ENCODE assay signal across 8 cellular contexts in the genomic region with DNA sequence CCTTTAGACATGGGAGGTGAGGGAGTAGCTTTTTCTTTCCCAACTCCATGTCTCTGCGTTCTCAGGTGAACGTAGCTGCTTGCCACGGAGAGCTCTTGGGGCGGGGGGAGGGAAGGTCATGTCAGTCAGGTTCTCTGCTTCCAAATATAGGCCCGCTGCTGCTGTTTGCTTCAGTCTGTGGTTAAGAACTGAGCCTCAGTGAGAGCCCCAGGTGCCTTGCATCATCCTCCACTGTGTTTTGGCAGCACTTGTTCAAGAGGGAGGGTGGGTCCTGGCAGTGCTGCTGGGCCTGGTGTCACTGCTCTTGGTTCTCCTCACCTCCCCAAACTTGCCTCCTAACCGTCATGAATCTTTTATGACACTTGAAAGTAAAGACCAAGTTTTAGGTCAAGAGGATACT. TPM values are rescaled to one million over a fixed set of nuclear protein-coding genes. Genes with fewer than 3 reads are reported as not detected.
A peak's percentile ranks its signal among the peaks of the same experiment; 100 is the strongest.
DNase-seq lines count a peak whose midpoint lies in the region; ATAC-seq lines count a peak whose summit lies in the region.

No MANE protein-coding gene starts in this region.

- peaks cover 42% of the 10 kb centered on the region for H3K4me1 Mint-ChIP-seq in activated CD4-positive, alpha-beta T cell treated with anti-CD3 and anti-CD28 coated beads, Interleukin-2, amount 10 ng/mL, durations not matched to agents 24 days and 14 days

- no peaks in the 10 kb centered on the region for H3K9me3 Mint-ChIP-seq in activated CD4-positive, alpha-beta T cell treated with anti-CD3 and anti-CD28 coated beads, Interleukin-2, amount 10 ng/mL, durations not matched to agents 24 days and 14 days

- DNase-seq in activated CD4-positive, alpha-beta T cell treated with anti-CD3 and anti-CD28 coated beads, Interleukin-2, amount 10 ng/mL, durations not matched to agents 24 days and 14 days: peak; percentile 90
- peak; percentile 34 for DNase-seq in stimulated activated CD4-positive, alpha-beta T cell treated with anti-CD3 and anti-CD28 coated beads, Interleukin-12 subunit alpha, Interleukin-12 subunit beta, amount 100 ng/mL, for 4 hours
- DNase-seq in LoVo (ENCODE audit: low spot score): no peak
- DNase-seq in kidney glomerular epithelial cell (lab: John Stamatoyannopoulos, UW): no peak
- DNase-seq in COLO829 (ENCODE audit: low spot score): no peak
- DNase-seq in ureter (ENCODE audit: low spot score): no peak

- no peaks in the 10 kb centered on the region for H3K27me3 Mint-ChIP-seq in activated CD4-positive, alpha-beta T cell treated with anti-CD3 and anti-CD28 coated beads, Interleukin-2, amount 10 ng/mL, durations not matched to agents 24 days and 14 days

- H3K4me3 Mint-ChIP-seq in activated CD4-positive, alpha-beta T cell treated with anti-CD3 and anti-CD28 coated beads, Interleukin-2, amount 10 ng/mL, durations not matched to agents 24 days and 14 days: peak overlapping the region; percentile 69

- H3K27ac Mint-ChIP-seq in activated CD4-positive, alpha-beta T cell treated with anti-CD3 and anti-CD28 coated beads, Interleukin-2, amount 10 ng/mL, durations not matched to agents 24 days and 14 days: peak overlapping the region; percentile 96

- H3K36me3 Mint-ChIP-seq in activated CD4-positive, alpha-beta T cell treated with anti-CD3 and anti-CD28 coated beads, Interleukin-2, amount 10 ng/mL, durations not matched to agents 24 days and 14 days (ENCODE audit: low read depth): peaks cover 23% of the 10 kb centered on the region

- intact Hi-C loops in activated CD4-positive, alpha-beta T cell treated with anti-CD3 and anti-CD28 coated beads, Interleukin-2, amount 10 ng/mL, durations not matched to agents 24 days and 14 days (cut with micrococcal nuclease): no loop called here

- ATAC-seq in GM18909 (IDR thresholded peaks at IDR 0.05; ENCODE audit: poor library complexity, unreplicated experiment) (peak; percentile 95), HG03060 (IDR thresholded peaks at IDR 0.05; ENCODE audit: low read depth, unreplicated experiment) (peak; percentile 89)

RNA-seq across cellular contexts. Expression of gene HADH, which starts 46.6 kb away (rescaled TPM):
- total RNA-seq in activated CD4-positive, alpha-beta T cell treated with anti-CD3 and anti-CD28 coated beads, Interleukin-2, amount 10 ng/mL, durations not matched to agents 24 days and 14 days: 37.2 and 41.4 TPM in 2 replicates
- total RNA-seq in ureter: 62.7 TPM

Comparison
In these comparisons a context has a peak if more than half of its experiments do, and no peak if none do; other contexts are left out.
1. DNase-seq: peak in activated CD4-positive, alpha-beta T cell treated with anti-CD3 and anti-CD28 coated beads, Interleukin-2, amount 10 ng/mL, durations not matched to agents 24 days and 14 days (single experiment) and stimulated activated CD4-positive, alpha-beta T cell treated with anti-CD3 and anti-CD28 coated beads, Interleukin-12 subunit alpha, Interleukin-12 subunit beta, amount 100 ng/mL, for 4 hours (single experiment); none in LoVo (single experiment), kidney glomerular epithelial cell (single experiment), COLO829 (single experiment) and ureter (single experiment).